In the genomic region with DNA sequence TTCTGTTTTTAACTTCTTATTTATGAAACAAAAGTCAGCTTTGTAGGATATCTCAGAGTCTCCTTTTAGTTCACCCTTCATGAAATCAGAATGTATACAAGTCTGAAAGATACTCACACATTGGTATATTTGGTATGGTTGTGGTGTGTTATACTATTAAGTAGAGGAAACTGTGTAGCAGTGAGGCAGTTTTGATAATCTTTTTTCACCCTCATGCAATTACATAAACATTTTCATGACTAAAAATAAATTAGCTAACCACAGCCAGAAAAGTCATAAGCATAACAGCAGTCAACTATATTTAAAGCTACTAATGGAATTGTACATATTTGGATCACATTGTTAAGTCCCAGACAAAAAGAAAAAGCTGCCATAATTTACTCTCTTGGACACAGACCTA, we compare ENCODE assay signal across 15 cellular contexts.
DNase-seq lines count a peak whose midpoint lies in the region; ATAC-seq, FAIRE-seq and TF ChIP-seq lines count a peak whose summit lies in the region.
"Had no signal": no experiment of that assay in that cellular context is flagged by ENCODE, and none has a peak within 500 bp of the region (broad histone marks: within the 10 kb centered on the region; RNA-seq: fewer than 3 reads in every experiment).

No MANE protein-coding gene starts in this region.

- intact Hi-C loops in ascending aorta (cut with DNase I) (no loop called here), sigmoid colon (cut with DNase I) (no loop called here)

- no peaks in the 10 kb centered on the region for H3K27me3 ChIP-seq in BLaER1
- H3K27me3 ChIP-seq in ascending aorta: no peaks in the 10 kb centered on the region
- H3K27me3 ChIP-seq in sigmoid colon: no peaks in the 10 kb centered on the region

- DNase-seq in GM19239 (ENCODE audit: insufficient read length, low spot score) (no peak), ascending aorta (ENCODE audit: low spot score in 2 of 2) (no peak), iPS-NIHi11 (ENCODE audit: low spot score) (no peak), activated T-cell treated with anti-CD3 and anti-CD28 coated beads for 4 hours (no peak), sigmoid colon (no peak)
- DNase-seq: CD8-positive, alpha-beta memory T cell; KG1; NCI-H1417 treated with DMSO at 0.1 percent for 48 hours; NCI-H187 treated with DMSO at 0.1 percent for 48 hours; NCI-H345; NCI-H524 treated with DMSO at 0.1 percent for 48 hours had no signal

- H3K9ac ChIP-seq in BLaER1: no peak overlapping the region; the same call in 1 of the 2 replicates

- no peak overlapping the region for H3K4me3 Mint-ChIP-seq in nephron
- H3K4me3 Mint-ChIP-seq: CD8-positive, alpha-beta memory T cell had no signal

- no peaks in the 10 kb centered on the region for H4K20me1 ChIP-seq in BLaER1

- no peak for ATAC-seq in HG02610 (IDR thresholded peaks at IDR 0.05; ENCODE audit: unreplicated experiment)
- ATAC-seq: A549 had no signal

- peaks cover 27% of the 10 kb centered on the region for H3K36me3 Mint-ChIP-seq in nephron (ENCODE audit: low read depth)

- peak overlapping the region; percentile 69 for H3K4me2 ChIP-seq in BLaER1
- H3K4me2 ChIP-seq: A549 had no signal

- H3K36me3 ChIP-seq in BLaER1: no peaks in the 10 kb centered on the region
- peaks cover 0 to 5% of the 10 kb centered on the region in 2 donors for H3K36me3 ChIP-seq in ascending aorta
- peaks cover 0 to 12% (median 0%) of the 10 kb centered on the region in 4 donors for H3K36me3 ChIP-seq in sigmoid colon

- no peak overlapping the region for H3K4me3 ChIP-seq in BLaER1
- H3K4me3 ChIP-seq in ascending aorta: peak overlapping the region in 1 of 2 donors; percentile 22
- no peak overlapping the region for H3K4me3 ChIP-seq in sigmoid colon
- H3K4me3 ChIP-seq: A549 had no signal

- H3K27ac ChIP-seq in BLaER1 (no peak overlapping the region), ascending aorta (peak overlapping the region; percentile 41 to 81), sigmoid colon (no peak overlapping the region)
- H3K27ac ChIP-seq: A549 had no signal

- TF ChIP-seq EP300 in sigmoid colon (IDR thresholded peaks at IDR 0.05): no peak

- TF ChIP-seq POLR2A in sigmoid colon (IDR thresholded peaks at IDR 0.05): no peak

- peak overlapping the region in 2 of 3 experiments; percentile 41 to 62 for H3K27ac Mint-ChIP-seq in nephron
- H3K27ac Mint-ChIP-seq: CD8-positive, alpha-beta memory T cell had no signal

- H3K27me3 Mint-ChIP-seq in nephron (ENCODE audit: low read depth): no peaks in the 10 kb centered on the region
- H3K27me3 Mint-ChIP-seq: CD8-positive, alpha-beta memory T cell had no signal

- H3K9me3 Mint-ChIP-seq in nephron: no peaks in the 10 kb centered on the region
- H3K9me3 Mint-ChIP-seq: CD8-positive, alpha-beta memory T cell had no signal

- H3K4me1 ChIP-seq in BLaER1 (peaks cover 42% of the 10 kb centered on the region), ascending aorta (peaks cover 6 to 19% of the 10 kb centered on the region in 2 donors), sigmoid colon (peaks cover 0 to 14% (median 6%) of the 10 kb centered on the region in 4 donors)

- TF ChIP-seq CTCF in ascending aorta (IDR thresholded peaks at IDR 0.05): no peak
- TF ChIP-seq CTCF in nephron (IDR thresholded peaks at IDR 0.05; ENCODE audit: unreplicated experiment in 3 of 3): no peak
- no peak for TF ChIP-seq CTCF in sigmoid colon (IDR thresholded peaks at IDR 0.05)

- H3K9me3 ChIP-seq in BLaER1 (no peaks in the 10 kb centered on the region), ascending aorta (no peaks in the 10 kb centered on the region), sigmoid colon (no peaks in the 10 kb centered on the region)
- H3K9me3 ChIP-seq: A549 had no signal

- H3K4me1 Mint-ChIP-seq in nephron: peaks cover 24% of the 10 kb centered on the region
- H3K4me1 Mint-ChIP-seq: CD8-positive, alpha-beta memory T cell had no signal

- FAIRE-seq in GM19239 (lab: Jason Lieb, UNC): peak; percentile 11
- FAIRE-seq: A549 had no signal

Comparison
In these comparisons a context has a peak if more than half of its experiments do, and no peak if none do; other contexts are left out.
1. H3K27ac ChIP-seq: peak in ascending aorta (2 of 2); none in BLaER1 (single experiment) and sigmoid colon (0 of 4).